25 cellular contexts compared by ENCODE assay signal in genomic region chr2:76973610-76974009, GRCh38.
"Had no signal": no experiment of that assay in that cellular context is flagged by ENCODE, and none has a peak within 500 bp of the region (broad histone marks: within the 10 kb centered on the region; RNA-seq: fewer than 3 reads in every experiment).

No MANE protein-coding gene starts in this region.

- DNase-seq: stimulated activated CD4-positive, alpha-beta T cell treated with anti-CD3 and anti-CD28 coated beads, Interleukin-2, amount 100 ng/mL, for 48 hours; stimulated activated CD4-positive, alpha-beta T cell treated with anti-CD3 and anti-CD28 coated beads, Interleukin-4, amount 100 ng/mL, for 1 hour; stimulated activated CD4-positive, alpha-beta T cell treated with anti-CD3 and anti-CD28 coated beads, Interleukin-4, amount 100 ng/mL, for 24 hours; stimulated activated CD4-positive, alpha-beta T cell treated with anti-CD3 and anti-CD28 coated beads, Interleukin-4, amount 100 ng/mL, for 4 hours; stimulated activated CD8-positive, alpha-beta memory T cell treated with anti-CD3 and anti-CD28 coated beads, Interleukin-4, amount 100 ng/mL, for 48 hours; stimulated activated naive B cell treated with anti-CD40 and anti-IgM and Interleukin-4, amounts not matched to agents 10 μg/mL and 1 μg/mL and 100 μg/mL, for 72 hours; stimulated activated naive CD4-positive, alpha-beta T cell; stimulated activated naive CD4-positive, alpha-beta T cell treated with Interleukin-2 at 50 U/mL for 16 hours; stimulated activated naive CD8-positive, alpha-beta T cell treated with anti-CD3 and anti-CD28 coated beads, Interleukin-15, amount 100 ng/mL, for 72 hours; stimulated activated naive CD8-positive, alpha-beta T cell treated with anti-CD3 and anti-CD28 coated beads, Interleukin-15, Interleukin-2, amounts not matched to agents 100 U/mL and 50 U/mL, for 24 hours; stomach; substantia nigra; testis; thyroid gland; tibial artery; transverse colon; trophoblast cell; upper lobe of left lung; upper lobe of right lung; uterus had no signal

- H3K4me3 ChIP-seq: stomach, suprapubic skin, testis, thoracic aorta, thyroid gland, tibial artery, tibial nerve, transverse colon, upper lobe of left lung, upper lobe of right lung, uterus, vagina had no signal

- H3K9me3 ChIP-seq: stomach, suprapubic skin, testis, thoracic aorta, thyroid gland, tibial artery, tibial nerve, transverse colon, upper lobe of left lung, upper lobe of right lung, uterus, vagina had no signal

- H3K36me3 ChIP-seq: stomach, suprapubic skin, thoracic aorta, thyroid gland, tibial artery, tibial nerve, transverse colon, upper lobe of left lung, upper lobe of right lung, uterus, vagina had no signal

- H3K27ac ChIP-seq: stomach, suprapubic skin, testis, thoracic aorta, thyroid gland, tibial artery, tibial nerve, transverse colon, upper lobe of left lung, upper lobe of right lung, uterus, vagina had no signal

- FAIRE-seq: urothelium cell line had no signal

- H3K27me3 ChIP-seq: stomach, suprapubic skin, testis, thyroid gland, tibial artery, tibial nerve, transverse colon, upper lobe of left lung, upper lobe of right lung, uterus, vagina had no signal
